In the genomic region with DNA sequence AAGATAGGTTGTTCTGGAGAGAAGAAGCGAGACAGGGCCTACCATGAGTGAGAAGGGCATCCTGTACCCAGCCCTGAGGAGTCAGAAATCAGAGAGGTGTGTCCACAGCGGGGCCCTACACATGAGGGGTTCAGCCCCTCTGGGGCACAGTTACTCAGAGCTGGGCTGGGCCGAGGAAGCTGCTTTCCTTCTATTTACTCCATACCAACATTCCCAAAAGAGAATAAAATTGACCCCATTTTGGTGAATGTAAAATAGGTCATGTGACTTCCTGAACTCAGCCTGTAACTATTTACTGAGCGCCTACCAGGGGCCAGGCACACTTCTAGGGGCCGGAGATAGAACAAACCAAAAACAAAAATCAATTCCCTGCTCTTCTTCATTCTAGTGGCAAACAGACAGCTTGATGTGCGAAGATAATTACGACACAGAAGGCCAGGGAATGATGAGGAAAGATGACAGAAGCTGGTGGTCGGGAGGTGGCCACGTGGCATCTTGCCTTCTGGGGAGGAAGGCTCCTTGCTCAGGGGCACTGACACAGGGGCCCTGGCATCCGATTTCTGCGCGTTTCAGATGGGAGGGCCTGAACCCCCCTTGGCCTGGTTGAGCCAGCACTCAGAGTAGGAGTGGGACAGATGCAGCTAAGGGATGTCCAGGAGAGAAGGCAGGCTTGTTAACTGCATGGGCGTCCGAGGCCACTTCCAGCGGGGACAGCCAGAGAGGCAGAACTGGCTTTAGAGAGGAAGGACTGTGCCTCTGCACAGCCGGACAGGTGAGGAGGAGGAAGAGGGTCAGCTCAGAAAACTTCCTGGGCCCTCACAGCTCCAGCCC, we compare ENCODE assay signal across 16 cellular contexts.
"Had no signal": no experiment of that assay in that cellular context is flagged by ENCODE, and none has a peak within 500 bp of the region (broad histone marks: within the 10 kb centered on the region; RNA-seq: fewer than 3 reads in every experiment).

No MANE protein-coding gene starts in this region.

- H3K4me1 ChIP-seq: adrenal gland, colonic mucosa, esophagus squamous epithelium, gastrocnemius medialis, sigmoid colon, thyroid gland had no signal

- H3K27me3 Mint-ChIP-seq: activated CD4-positive, alpha-beta memory T cell treated with anti-CD3 and anti-CD28 coated beads, Interleukin-2, amount 10 ng/mL, durations not matched to agents 7 days and 5 days; activated naive CD4-positive, alpha-beta T cell treated with anti-CD3 and anti-CD28 coated beads, Interleukin-2, amount 10 ng/mL, durations not matched to agents 7 days and 5 days had no signal

- H3K27ac Mint-ChIP-seq: activated CD4-positive, alpha-beta memory T cell treated with anti-CD3 and anti-CD28 coated beads, Interleukin-2, amount 10 ng/mL, durations not matched to agents 7 days and 5 days; activated naive CD4-positive, alpha-beta T cell treated with anti-CD3 and anti-CD28 coated beads, Interleukin-2, amount 10 ng/mL, durations not matched to agents 7 days and 5 days; nephron progenitor cell had no signal

- H3K27me3 ChIP-seq: adrenal gland, colonic mucosa, esophagus squamous epithelium, gastrocnemius medialis, sigmoid colon, thyroid gland had no signal

- H3K9me3 ChIP-seq: colonic mucosa, esophagus squamous epithelium, thyroid gland had no signal

- H3K4me1 Mint-ChIP-seq: activated CD4-positive, alpha-beta memory T cell treated with anti-CD3 and anti-CD28 coated beads, Interleukin-2, amount 10 ng/mL, durations not matched to agents 7 days and 5 days; activated naive CD4-positive, alpha-beta T cell treated with anti-CD3 and anti-CD28 coated beads, Interleukin-2, amount 10 ng/mL, durations not matched to agents 7 days and 5 days had no signal

- H3K4me3 Mint-ChIP-seq: activated CD4-positive, alpha-beta memory T cell treated with anti-CD3 and anti-CD28 coated beads, Interleukin-2, amount 10 ng/mL, durations not matched to agents 7 days and 5 days; activated naive CD4-positive, alpha-beta T cell treated with anti-CD3 and anti-CD28 coated beads, Interleukin-2, amount 10 ng/mL, durations not matched to agents 7 days and 5 days; nephron progenitor cell had no signal

- H3K36me3 ChIP-seq: adrenal gland, colonic mucosa, esophagus squamous epithelium, gastrocnemius medialis, sigmoid colon, thyroid gland had no signal

- H3K4me3 ChIP-seq: adrenal gland, colonic mucosa, esophagus squamous epithelium, gastrocnemius medialis, sigmoid colon, smooth muscle cell, thyroid gland had no signal

- H3K9me3 Mint-ChIP-seq: activated CD4-positive, alpha-beta memory T cell treated with anti-CD3 and anti-CD28 coated beads, Interleukin-2, amount 10 ng/mL, durations not matched to agents 7 days and 5 days had no signal

- H3K27ac ChIP-seq: adrenal gland, colonic mucosa, esophagus squamous epithelium, gastrocnemius medialis, sigmoid colon, thyroid gland had no signal

- H3K36me3 Mint-ChIP-seq: activated naive CD4-positive, alpha-beta T cell treated with anti-CD3 and anti-CD28 coated beads, Interleukin-2, amount 10 ng/mL, durations not matched to agents 7 days and 5 days had no signal

- ATAC-seq: gastrocnemius medialis had no signal

- DNase-seq: activated CD4-positive, alpha-beta memory T cell treated with anti-CD3 and anti-CD28 coated beads, Interleukin-2, amount 10 ng/mL, durations not matched to agents 7 days and 5 days; activated CD4-positive, alpha-beta T cell treated with anti-CD3 and anti-CD28 coated beads for 48 hours; activated effector memory CD4-positive, alpha-beta T cell treated with anti-CD3 and anti-CD28 coated beads, Interleukin-2, amount 50 U/mL, for 16 hours; activated naive CD4-positive, alpha-beta T cell treated with anti-CD3 and anti-CD28 coated beads, Interleukin-2, amount 10 ng/mL, durations not matched to agents 7 days and 5 days; activated T-cell treated with anti-CD3 and anti-CD28 coated beads for 4 hours; colonic mucosa; esophagus squamous epithelium; gastrocnemius medialis; mesenchymal stem cell; nephron progenitor cell; sigmoid colon; stimulated activated CD4-positive, alpha-beta T cell treated with anti-CD3 and anti-CD28 coated beads, Interleukin-15, amount 100 ng/mL, for 24 hours; stimulated activated naive CD4-positive, alpha-beta T cell; thyroid gland had no signal
